In the genomic region with DNA sequence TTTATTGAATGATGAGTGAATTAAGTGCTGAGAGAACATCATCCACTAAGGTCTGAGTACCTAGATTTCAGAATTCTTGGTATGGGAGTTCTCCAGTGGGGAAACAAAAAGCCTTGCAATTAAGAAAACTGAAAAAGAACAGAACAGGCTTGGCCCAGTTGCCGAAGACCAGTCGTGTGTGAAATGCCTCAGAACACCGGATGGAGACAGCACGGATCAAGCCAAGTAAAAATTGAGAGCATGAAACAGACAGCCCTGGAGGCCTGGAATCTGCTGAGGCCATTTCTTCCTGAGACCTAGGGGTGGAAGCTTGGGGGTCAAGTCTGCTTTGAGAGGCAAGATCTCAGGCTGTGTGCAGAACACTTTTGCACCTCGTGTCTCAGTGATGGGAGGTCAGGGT, we compare ENCODE assay signal across 27 cellular contexts. TPM values are rescaled to one million over a fixed set of nuclear protein-coding genes. Genes with fewer than 3 reads are reported as not detected.
"Had no signal": no experiment of that assay in that cellular context is flagged by ENCODE, and none has a peak within 500 bp of the region (broad histone marks: within the 10 kb centered on the region; RNA-seq: fewer than 3 reads in every experiment).

No MANE protein-coding gene starts in this region.

- H3K9me3 Mint-ChIP-seq: mesothelial cell of epicardium; naive thymus-derived CD4-positive, alpha-beta T cell had no signal

- H3K9me3 ChIP-seq: esophagus squamous epithelium, gastrocnemius medialis, heart right ventricle had no signal

- H3K36me3 ChIP-seq: esophagus squamous epithelium, gastrocnemius medialis, heart right ventricle had no signal

- H3K4me3 ChIP-seq: coronary artery, dorsolateral prefrontal cortex, esophagus squamous epithelium, gastrocnemius medialis, heart right ventricle, lung had no signal

- ATAC-seq: esophagus mucosa; gastrocnemius medialis; heart right ventricle; left colon; left lobe of liver; left ventricle myocardium superior; naive thymus-derived CD4-positive, alpha-beta T cell had no signal

- H3K4me1 ChIP-seq: esophagus squamous epithelium, gastrocnemius medialis, heart right ventricle had no signal

- H3K27ac ChIP-seq: coronary artery, epithelial cell of prostate, esophagus squamous epithelium, gastrocnemius medialis, heart right ventricle had no signal

- DNase-seq: dermis blood vessel endothelial cell; effector CD4-positive, alpha-beta T cell; effector memory CD4-positive, alpha-beta T cell; erythroblast; esophagus squamous epithelium; foreskin fibroblast; foreskin melanocyte; gastrocnemius medialis; glutamatergic neuron; heart right ventricle; immature natural killer cell; islet precursor cell; kidney; kidney glomerular epithelial cell; left colon; left ventricle myocardium superior; mammary epithelial cell; mesenchymal stem cell; naive thymus-derived CD4-positive, alpha-beta T cell had no signal

- H3K4me3 Mint-ChIP-seq: immature natural killer cell; mesothelial cell of epicardium; naive thymus-derived CD4-positive, alpha-beta T cell had no signal

- H3K36me3 Mint-ChIP-seq: immature natural killer cell; mesothelial cell of epicardium; naive thymus-derived CD4-positive, alpha-beta T cell had no signal

- H3K27me3 Mint-ChIP-seq: naive thymus-derived CD4-positive, alpha-beta T cell had no signal

- H3K4me1 Mint-ChIP-seq: immature natural killer cell; mesothelial cell of epicardium; naive thymus-derived CD4-positive, alpha-beta T cell had no signal

- H3K27me3 ChIP-seq: dorsolateral prefrontal cortex, esophagus squamous epithelium, gastrocnemius medialis had no signal

- H3K27ac Mint-ChIP-seq: immature natural killer cell; mesothelial cell of epicardium; naive thymus-derived CD4-positive, alpha-beta T cell had no signal

RNA-seq across cellular contexts. Expression of gene GRIN2A, which starts 43.3 kb away (rescaled TPM):
- total RNA-seq: dermis blood vessel endothelial cell; esophagus mucosa; mononuclear cell; naive thymus-derived CD4-positive, alpha-beta T cell had no signal
